In the genomic region with DNA sequence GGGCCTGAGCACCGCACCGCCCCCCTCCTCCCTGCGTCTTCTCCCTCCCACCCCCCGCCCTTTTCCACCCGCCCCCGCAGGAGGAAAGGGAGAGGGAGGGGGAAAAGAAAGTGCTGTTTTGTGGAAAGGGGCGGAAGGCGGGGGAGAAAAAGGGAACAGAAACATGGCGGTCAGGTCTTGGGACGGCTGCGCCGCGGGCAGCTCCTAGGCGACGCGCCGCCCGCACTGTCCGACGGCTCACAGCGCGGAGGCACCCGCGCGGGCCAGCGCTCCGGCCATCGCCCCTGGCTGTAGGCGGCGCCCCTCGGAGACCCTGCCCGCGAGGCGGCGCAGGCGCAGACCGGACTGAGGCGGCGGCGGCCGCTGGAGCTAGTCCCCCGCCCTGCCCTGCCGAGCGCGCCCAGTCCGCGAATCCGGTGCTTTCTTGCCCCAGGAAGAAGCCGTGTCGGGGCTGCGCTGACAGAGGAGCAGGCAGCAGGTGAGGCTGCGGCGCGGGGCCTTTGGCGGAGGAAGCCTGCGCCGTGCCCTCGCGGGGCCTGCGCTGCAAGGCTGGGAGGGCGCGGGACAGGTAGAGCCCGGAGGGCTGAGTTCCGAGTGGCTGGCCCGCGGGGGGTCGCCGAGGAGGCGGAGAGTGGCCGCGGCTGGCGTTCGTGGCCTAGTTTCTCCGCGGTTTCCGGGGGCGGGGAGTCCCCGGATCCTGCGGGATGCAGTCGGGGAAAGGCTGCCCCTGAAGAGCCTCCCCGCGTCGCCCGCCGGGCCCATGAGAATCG, we compare ENCODE assay signal across 1 cellular context.
A peak's percentile ranks its signal among the peaks of the same experiment; 100 is the strongest.
TF ChIP-seq lines count a peak whose summit lies in the region.

A gene (plus strand): TSS at position 338 of the 770 bp plus-strand sequence. CDS start 45,482 bp downstream, outside the sequence.

TF ChIP-seq in HepG2, 621 proteins besides CTCF, POLR2A, EP300 and RAD21 (continued from another document and continues in another):
- TF ChIP-seq, protein P1, sequence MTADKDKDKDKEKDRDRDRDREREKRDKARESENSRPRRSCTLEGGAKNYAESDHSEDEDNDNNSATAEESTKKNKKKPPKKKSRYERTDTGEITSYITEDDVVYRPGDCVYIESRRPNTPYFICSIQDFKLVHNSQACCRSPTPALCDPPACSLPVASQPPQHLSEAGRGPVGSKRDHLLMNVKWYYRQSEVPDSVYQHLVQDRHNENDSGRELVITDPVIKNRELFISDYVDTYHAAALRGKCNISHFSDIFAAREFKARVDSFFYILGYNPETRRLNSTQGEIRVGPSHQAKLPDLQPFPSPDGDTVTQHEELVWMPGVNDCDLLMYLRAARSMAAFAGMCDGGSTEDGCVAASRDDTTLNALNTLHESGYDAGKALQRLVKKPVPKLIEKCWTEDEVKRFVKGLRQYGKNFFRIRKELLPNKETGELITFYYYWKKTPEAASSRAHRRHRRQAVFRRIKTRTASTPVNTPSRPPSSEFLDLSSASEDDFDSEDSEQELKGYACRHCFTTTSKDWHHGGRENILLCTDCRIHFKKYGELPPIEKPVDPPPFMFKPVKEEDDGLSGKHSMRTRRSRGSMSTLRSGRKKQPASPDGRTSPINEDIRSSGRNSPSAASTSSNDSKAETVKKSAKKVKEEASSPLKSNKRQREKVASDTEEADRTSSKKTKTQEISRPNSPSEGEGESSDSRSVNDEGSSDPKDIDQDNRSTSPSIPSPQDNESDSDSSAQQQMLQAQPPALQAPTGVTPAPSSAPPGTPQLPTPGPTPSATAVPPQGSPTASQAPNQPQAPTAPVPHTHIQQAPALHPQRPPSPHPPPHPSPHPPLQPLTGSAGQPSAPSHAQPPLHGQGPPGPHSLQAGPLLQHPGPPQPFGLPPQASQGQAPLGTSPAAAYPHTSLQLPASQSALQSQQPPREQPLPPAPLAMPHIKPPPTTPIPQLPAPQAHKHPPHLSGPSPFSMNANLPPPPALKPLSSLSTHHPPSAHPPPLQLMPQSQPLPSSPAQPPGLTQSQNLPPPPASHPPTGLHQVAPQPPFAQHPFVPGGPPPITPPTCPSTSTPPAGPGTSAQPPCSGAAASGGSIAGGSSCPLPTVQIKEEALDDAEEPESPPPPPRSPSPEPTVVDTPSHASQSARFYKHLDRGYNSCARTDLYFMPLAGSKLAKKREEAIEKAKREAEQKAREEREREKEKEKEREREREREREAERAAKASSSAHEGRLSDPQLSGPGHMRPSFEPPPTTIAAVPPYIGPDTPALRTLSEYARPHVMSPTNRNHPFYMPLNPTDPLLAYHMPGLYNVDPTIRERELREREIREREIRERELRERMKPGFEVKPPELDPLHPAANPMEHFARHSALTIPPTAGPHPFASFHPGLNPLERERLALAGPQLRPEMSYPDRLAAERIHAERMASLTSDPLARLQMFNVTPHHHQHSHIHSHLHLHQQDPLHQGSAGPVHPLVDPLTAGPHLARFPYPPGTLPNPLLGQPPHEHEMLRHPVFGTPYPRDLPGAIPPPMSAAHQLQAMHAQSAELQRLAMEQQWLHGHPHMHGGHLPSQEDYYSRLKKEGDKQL (CRISPR knock-in tag; IDR thresholded peaks at IDR 0.05; ENCODE audit: low read depth), result no peak; the same call in 1 of the 2 replicates
- TF ChIP-seq U2AF2 (IDR thresholded peaks at IDR 0.05; ENCODE audit: low read depth, low read length) (no peak), KAT7 (CRISPR knock-in tag; IDR thresholded peaks at IDR 0.05; ENCODE audit: borderline replicate concordance) (peak; percentile 72), MYC (CRISPR knock-in tag; IDR thresholded peaks at IDR 0.05; ENCODE audit: borderline replicate concordance) (peak; percentile 52), AGO1 (IDR thresholded peaks at IDR 0.05; ENCODE audit: low read depth, low read length, poor library complexity, severe bottlenecking) (no peak), MAFF (IDR thresholded peaks at IDR 0.05; ENCODE audit: low read depth, low read length) (no peak), EHMT2 (IDR thresholded peaks at IDR 0.05; ENCODE audit: borderline replicate concordance, low read depth, low read length) (no peak), CBFB (CRISPR knock-in tag; IDR thresholded peaks at IDR 0.05) (no peak; the same call in 1 of the 2 replicates), IRX3 (CRISPR knock-in tag; IDR thresholded peaks at IDR 0.05; ENCODE audit: borderline replicate concordance, low read depth) (peak; percentile 74; the same call in 1 of the 2 replicates), ZZZ3 (CRISPR knock-in tag; IDR thresholded peaks at IDR 0.05; ENCODE audit: borderline replicate concordance) (no peak), NFE2 (CRISPR knock-in tag; IDR thresholded peaks at IDR 0.05) (no peak), RNF2 (conservative IDR thresholded peaks at IDR 0.05; ENCODE audit: low read depth) (no peak), ZNF331 (CRISPR knock-in tag; IDR thresholded peaks at IDR 0.05) (peak; percentile 83; the same call in 1 of the 2 replicates), SMARCC2 (IDR thresholded peaks at IDR 0.05) (no peak), SIN3A (IDR thresholded peaks at IDR 0.05; ENCODE audit: borderline replicate concordance, low read depth, low read length) (peak; percentile 68; the same call in 1 of the 2 replicates), CREM (IDR thresholded peaks at IDR 0.05) (no peak), CREM (CRISPR knock-in tag; IDR thresholded peaks at IDR 0.05) (no peak), RARA (CRISPR knock-in tag; IDR thresholded peaks at IDR 0.05) (no peak; the same call in 1 of the 2 replicates), KDM4B (CRISPR knock-in tag; IDR thresholded peaks at IDR 0.05) (no peak), MLLT10 (CRISPR knock-in tag; IDR thresholded peaks at IDR 0.05) (no peak), ZNF598 (CRISPR knock-in tag; IDR thresholded peaks at IDR 0.05; ENCODE audit: borderline replicate concordance) (peak; percentile 88; the same call in 1 of the 2 replicates), BRCA1 (CRISPR knock-in tag; IDR thresholded peaks at IDR 0.05) (peak; percentile 22; the same call in 1 of the 2 replicates), ZNF24 (IDR thresholded peaks at IDR 0.05) (no peak), LCORL (IDR thresholded peaks at IDR 0.05) (no peak), LCORL (CRISPR knock-in tag; IDR thresholded peaks at IDR 0.05) (peak; percentile 12; the same call in 1 of the 2 replicates)
- TF ChIP-seq, protein P2, sequence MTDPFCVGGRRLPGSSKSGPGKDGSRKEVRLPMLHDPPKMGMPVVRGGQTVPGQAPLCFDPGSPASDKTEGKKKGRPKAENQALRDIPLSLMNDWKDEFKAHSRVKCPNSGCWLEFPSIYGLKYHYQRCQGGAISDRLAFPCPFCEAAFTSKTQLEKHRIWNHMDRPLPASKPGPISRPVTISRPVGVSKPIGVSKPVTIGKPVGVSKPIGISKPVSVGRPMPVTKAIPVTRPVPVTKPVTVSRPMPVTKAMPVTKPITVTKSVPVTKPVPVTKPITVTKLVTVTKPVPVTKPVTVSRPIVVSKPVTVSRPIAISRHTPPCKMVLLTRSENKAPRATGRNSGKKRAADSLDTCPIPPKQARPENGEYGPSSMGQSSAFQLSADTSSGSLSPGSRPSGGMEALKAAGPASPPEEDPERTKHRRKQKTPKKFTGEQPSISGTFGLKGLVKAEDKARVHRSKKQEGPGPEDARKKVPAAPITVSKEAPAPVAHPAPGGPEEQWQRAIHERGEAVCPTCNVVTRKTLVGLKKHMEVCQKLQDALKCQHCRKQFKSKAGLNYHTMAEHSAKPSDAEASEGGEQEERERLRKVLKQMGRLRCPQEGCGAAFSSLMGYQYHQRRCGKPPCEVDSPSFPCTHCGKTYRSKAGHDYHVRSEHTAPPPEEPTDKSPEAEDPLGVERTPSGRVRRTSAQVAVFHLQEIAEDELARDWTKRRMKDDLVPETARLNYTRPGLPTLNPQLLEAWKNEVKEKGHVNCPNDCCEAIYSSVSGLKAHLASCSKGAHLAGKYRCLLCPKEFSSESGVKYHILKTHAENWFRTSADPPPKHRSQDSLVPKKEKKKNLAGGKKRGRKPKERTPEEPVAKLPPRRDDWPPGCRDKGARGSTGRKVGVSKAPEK (CRISPR knock-in tag; IDR thresholded peaks at IDR 0.05; ENCODE audit: borderline replicate concordance), result 0 out of 2 replicates have a peak, but pooled peaks have one; percentile 43
- TF ChIP-seq, protein P3, sequence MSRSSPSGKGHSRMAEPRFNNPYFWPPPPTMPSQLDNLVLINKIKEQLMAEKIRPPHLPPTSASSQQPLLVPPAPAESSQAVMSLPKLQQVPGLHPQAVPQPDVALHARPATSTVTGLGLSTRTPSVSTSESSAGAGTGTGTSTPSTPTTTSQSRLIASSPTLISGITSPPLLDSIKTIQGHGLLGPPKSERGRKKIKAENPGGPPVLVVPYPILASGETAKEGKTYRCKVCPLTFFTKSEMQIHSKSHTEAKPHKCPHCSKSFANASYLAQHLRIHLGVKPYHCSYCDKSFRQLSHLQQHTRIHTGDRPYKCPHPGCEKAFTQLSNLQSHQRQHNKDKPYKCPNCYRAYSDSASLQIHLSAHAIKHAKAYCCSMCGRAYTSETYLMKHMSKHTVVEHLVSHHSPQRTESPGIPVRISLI (CRISPR knock-in tag; IDR thresholded peaks at IDR 0.05; ENCODE audit: borderline replicate concordance), result no peak
- TF ChIP-seq, protein P4, sequence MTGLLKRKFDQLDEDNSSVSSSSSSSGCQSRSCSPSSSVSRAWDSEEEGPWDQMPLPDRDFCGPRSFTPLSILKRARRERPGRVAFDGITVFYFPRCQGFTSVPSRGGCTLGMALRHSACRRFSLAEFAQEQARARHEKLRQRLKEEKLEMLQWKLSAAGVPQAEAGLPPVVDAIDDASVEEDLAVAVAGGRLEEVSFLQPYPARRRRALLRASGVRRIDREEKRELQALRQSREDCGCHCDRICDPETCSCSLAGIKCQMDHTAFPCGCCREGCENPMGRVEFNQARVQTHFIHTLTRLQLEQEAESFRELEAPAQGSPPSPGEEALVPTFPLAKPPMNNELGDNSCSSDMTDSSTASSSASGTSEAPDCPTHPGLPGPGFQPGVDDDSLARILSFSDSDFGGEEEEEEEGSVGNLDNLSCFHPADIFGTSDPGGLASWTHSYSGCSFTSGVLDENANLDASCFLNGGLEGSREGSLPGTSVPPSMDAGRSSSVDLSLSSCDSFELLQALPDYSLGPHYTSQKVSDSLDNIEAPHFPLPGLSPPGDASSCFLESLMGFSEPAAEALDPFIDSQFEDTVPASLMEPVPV (CRISPR knock-in tag; IDR thresholded peaks at IDR 0.05), result peak; percentile 62; the same call in 1 of the 2 replicates
- TF ChIP-seq, protein P5, sequence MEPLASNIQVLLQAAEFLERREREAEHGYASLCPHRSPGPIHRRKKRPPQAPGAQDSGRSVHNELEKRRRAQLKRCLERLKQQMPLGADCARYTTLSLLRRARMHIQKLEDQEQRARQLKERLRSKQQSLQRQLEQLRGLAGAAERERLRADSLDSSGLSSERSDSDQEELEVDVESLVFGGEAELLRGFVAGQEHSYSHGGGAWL (CRISPR knock-in tag; IDR thresholded peaks at IDR 0.05), result peak; percentile 71
- TF ChIP-seq, protein P6, sequence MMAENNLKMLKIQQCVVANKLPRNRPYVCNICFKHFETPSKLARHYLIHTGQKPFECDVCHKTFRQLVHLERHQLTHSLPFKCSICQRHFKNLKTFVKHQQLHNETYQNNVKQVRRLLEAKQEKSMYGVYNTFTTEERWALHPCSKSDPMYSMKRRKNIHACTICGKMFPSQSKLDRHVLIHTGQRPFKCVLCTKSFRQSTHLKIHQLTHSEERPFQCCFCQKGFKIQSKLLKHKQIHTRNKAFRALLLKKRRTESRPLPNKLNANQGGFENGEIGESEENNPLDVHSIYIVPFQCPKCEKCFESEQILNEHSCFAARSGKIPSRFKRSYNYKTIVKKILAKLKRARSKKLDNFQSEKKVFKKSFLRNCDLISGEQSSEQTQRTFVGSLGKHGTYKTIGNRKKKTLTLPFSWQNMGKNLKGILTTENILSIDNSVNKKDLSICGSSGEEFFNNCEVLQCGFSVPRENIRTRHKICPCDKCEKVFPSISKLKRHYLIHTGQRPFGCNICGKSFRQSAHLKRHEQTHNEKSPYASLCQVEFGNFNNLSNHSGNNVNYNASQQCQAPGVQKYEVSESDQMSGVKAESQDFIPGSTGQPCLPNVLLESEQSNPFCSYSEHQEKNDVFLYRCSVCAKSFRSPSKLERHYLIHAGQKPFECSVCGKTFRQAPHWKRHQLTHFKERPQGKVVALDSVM (CRISPR knock-in tag; IDR thresholded peaks at IDR 0.05), result peak; percentile 75
- TF ChIP-seq, protein P7, sequence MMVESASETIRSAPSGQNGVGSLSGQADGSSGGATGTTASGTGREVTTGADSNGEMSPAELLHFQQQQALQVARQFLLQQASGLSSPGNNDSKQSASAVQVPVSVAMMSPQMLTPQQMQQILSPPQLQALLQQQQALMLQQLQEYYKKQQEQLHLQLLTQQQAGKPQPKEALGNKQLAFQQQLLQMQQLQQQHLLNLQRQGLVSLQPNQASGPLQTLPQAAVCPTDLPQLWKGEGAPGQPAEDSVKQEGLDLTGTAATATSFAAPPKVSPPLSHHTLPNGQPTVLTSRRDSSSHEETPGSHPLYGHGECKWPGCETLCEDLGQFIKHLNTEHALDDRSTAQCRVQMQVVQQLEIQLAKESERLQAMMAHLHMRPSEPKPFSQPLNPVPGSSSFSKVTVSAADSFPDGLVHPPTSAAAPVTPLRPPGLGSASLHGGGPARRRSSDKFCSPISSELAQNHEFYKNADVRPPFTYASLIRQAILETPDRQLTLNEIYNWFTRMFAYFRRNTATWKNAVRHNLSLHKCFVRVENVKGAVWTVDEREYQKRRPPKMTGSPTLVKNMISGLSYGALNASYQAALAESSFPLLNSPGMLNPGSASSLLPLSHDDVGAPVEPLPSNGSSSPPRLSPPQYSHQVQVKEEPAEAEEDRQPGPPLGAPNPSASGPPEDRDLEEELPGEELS (CRISPR knock-in tag; IDR thresholded peaks at IDR 0.05), result 0 out of 2 replicates have a peak, but pooled peaks have one; percentile 35
- TF ChIP-seq, protein P8, sequence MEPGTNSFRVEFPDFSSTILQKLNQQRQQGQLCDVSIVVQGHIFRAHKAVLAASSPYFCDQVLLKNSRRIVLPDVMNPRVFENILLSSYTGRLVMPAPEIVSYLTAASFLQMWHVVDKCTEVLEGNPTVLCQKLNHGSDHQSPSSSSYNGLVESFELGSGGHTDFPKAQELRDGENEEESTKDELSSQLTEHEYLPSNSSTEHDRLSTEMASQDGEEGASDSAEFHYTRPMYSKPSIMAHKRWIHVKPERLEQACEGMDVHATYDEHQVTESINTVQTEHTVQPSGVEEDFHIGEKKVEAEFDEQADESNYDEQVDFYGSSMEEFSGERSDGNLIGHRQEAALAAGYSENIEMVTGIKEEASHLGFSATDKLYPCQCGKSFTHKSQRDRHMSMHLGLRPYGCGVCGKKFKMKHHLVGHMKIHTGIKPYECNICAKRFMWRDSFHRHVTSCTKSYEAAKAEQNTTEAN (CRISPR knock-in tag; conservative IDR thresholded peaks at IDR 0.05), result peak; percentile 58
